Comparison of ENCODE assay signal across 22 cellular contexts in the genomic region with DNA sequence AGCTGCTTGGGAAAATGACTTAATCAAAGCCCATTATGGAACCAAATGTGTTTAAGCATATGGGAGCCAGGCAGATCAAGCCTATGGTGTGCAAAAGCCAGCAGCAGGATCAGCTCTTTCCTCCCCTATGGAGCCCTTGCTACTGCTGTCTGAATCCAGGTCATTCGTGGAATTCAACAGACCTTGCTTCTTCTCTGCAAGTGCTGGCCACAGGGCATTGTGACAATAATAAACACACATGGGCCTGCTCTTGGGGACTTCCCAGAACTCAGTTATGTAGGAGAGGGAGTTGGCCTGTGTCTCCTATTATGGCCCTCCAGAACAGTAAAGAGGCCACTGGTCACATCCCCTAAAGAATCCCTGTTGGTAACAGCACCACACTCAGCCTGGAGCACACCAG.
"Had no signal": no experiment of that assay in that cellular context is flagged by ENCODE, and none has a peak within 500 bp of the region (broad histone marks: within the 10 kb centered on the region; RNA-seq: fewer than 3 reads in every experiment).

No MANE protein-coding gene starts in this region.

- DNase-seq: activated CD4-positive, alpha-beta T cell treated with anti-CD3 and anti-CD28 coated beads for 1 hour; activated CD4-positive, alpha-beta T cell treated with anti-CD3 and anti-CD28 coated beads, Interleukin-2, amount 50 U/mL, for 1 hour; activated CD8-positive, alpha-beta memory T cell treated with anti-CD3 and anti-CD28 coated beads, Interleukin-2, amount 50 U/mL, for 4 hours; activated CD8-positive, alpha-beta T cell treated with anti-CD3 and anti-CD28 coated beads, Interleukin-2, amount 10 ng/mL, durations not matched to agents 7 days and 5 days; activated T-cell treated with anti-CD3 and anti-CD28 coated beads, Interleukin-2, amount 50 U/mL, for 24 hours; brain microvascular endothelial cell; central memory CD4-positive, alpha-beta T cell; lower lobe of right lung; naive B cell; retina; stimulated activated CD4-positive, alpha-beta T cell treated with anti-CD3 and anti-CD28 coated beads, Interleukin-4, amount 100 ng/mL, for 24 hours; stimulated activated naive CD8-positive, alpha-beta T cell treated with anti-CD3 and anti-CD28 coated beads, Interleukin-15, amount 100 ng/mL, for 72 hours; transverse colon; uterus had no signal

- H3K4me1 ChIP-seq: ascending aorta, uterus had no signal

- H3K36me3 ChIP-seq: brain microvascular endothelial cell, suprapubic skin, transverse colon, uterus had no signal

- H3K9me3 ChIP-seq: ascending aorta, suprapubic skin, transverse colon, uterus had no signal

- FAIRE-seq: colon had no signal

- H3K27ac ChIP-seq: ascending aorta, brain microvascular endothelial cell, lower lobe of right lung, suprapubic skin, transverse colon, uterus, VCaP had no signal

- ATAC-seq: activated CD8-positive, alpha-beta T cell treated with anti-CD3 and anti-CD28 coated beads, Interleukin-2, amount 10 ng/mL, durations not matched to agents 7 days and 5 days; activated naive CD4-positive, alpha-beta T cell treated with anti-CD3 and anti-CD28 coated beads, Interleukin-2, amount 50 U/mL, for 72 hours; activated T-helper 17 cell treated with anti-CD3 and anti-CD28 coated beads, Interleukin-2, amount 50 U/mL, for 72 hours; lower lobe of right lung; SK-N-SH treated with all-trans-retinoic acid at 6 μM for 48 hours; stimulated activated naive CD8-positive, alpha-beta T cell treated with anti-CD3 and anti-CD28 coated beads, Interleukin-15, amount 100 ng/mL, for 72 hours had no signal

- H3K4me3 ChIP-seq: ascending aorta, lower lobe of right lung, suprapubic skin, transverse colon, uterus had no signal

- H3K9me3 Mint-ChIP-seq: activated T-helper 17 cell treated with anti-CD3 and anti-CD28 coated beads, Interleukin-2, amount 50 U/mL, for 72 hours had no signal

- H3K27ac Mint-ChIP-seq: activated CD8-positive, alpha-beta T cell treated with anti-CD3 and anti-CD28 coated beads, Interleukin-2, amount 10 ng/mL, durations not matched to agents 7 days and 5 days; activated naive CD4-positive, alpha-beta T cell treated with anti-CD3 and anti-CD28 coated beads, Interleukin-2, amount 50 U/mL, for 72 hours; activated T-cell treated with anti-CD3 and anti-CD28 coated beads, Interleukin-2, amount 50 U/mL, for 24 hours; activated T-helper 17 cell treated with anti-CD3 and anti-CD28 coated beads, Interleukin-2, amount 50 U/mL, for 72 hours; progenitor cell of endocrine pancreas; stimulated activated naive CD8-positive, alpha-beta T cell treated with anti-CD3 and anti-CD28 coated beads, Interleukin-15, amount 100 ng/mL, for 72 hours had no signal

- H3K27me3 ChIP-seq: ascending aorta, brain microvascular endothelial cell, suprapubic skin, transverse colon, uterus had no signal

- H3K27me3 Mint-ChIP-seq: activated T-cell treated with anti-CD3 and anti-CD28 coated beads, Interleukin-2, amount 50 U/mL, for 24 hours; activated T-helper 17 cell treated with anti-CD3 and anti-CD28 coated beads, Interleukin-2, amount 50 U/mL, for 72 hours; naive B cell; stimulated activated naive CD8-positive, alpha-beta T cell treated with anti-CD3 and anti-CD28 coated beads, Interleukin-15, amount 100 ng/mL, for 72 hours had no signal

- H3K4me3 Mint-ChIP-seq: activated CD8-positive, alpha-beta T cell treated with anti-CD3 and anti-CD28 coated beads, Interleukin-2, amount 10 ng/mL, durations not matched to agents 7 days and 5 days; activated T-cell treated with anti-CD3 and anti-CD28 coated beads, Interleukin-2, amount 50 U/mL, for 24 hours; activated T-helper 17 cell treated with anti-CD3 and anti-CD28 coated beads, Interleukin-2, amount 50 U/mL, for 72 hours; stimulated activated naive CD8-positive, alpha-beta T cell treated with anti-CD3 and anti-CD28 coated beads, Interleukin-15, amount 100 ng/mL, for 72 hours had no signal
